Comparison of ENCODE assay signal across 17 cellular contexts in genomic region chr9:71519098-71519497, GRCh38.
DNase-seq lines count a peak whose midpoint lies in the region; FAIRE-seq and TF ChIP-seq lines count a peak whose summit lies in the region.
"Had no signal": no experiment of that assay in that cellular context is flagged by ENCODE, and none has a peak within 500 bp of the region (broad histone marks: within the 10 kb centered on the region; RNA-seq: fewer than 3 reads in every experiment).

No MANE protein-coding gene starts in this region.

- H3K56ac ChIP-seq in H1 (replicated peaks; ENCODE audit: insufficient read length, low read depth, low read length) (no peak overlapping the region), mesendoderm (ENCODE audit: low read length) (no peak overlapping the region)

- peaks cover 20% of the 10 kb centered on the region for H3K4me1 ChIP-seq in HUES64 (ENCODE audit: insufficient read depth, low read length)
- H3K4me1 ChIP-seq in H1 (replicated peaks in 1 of 4; ENCODE audit: control insufficient read depth in 3 of 4, insufficient read depth in 4 of 4, low read length in 3 of 4), result peaks cover 3 to 15% (median 7%) of the 10 kb centered on the region in 4 experiments
- H3K4me1 ChIP-seq in mesendoderm (ENCODE audit: control insufficient read depth, low read depth, low read length), result peaks cover 3% of the 10 kb centered on the region
- peaks cover 0 to 43% (median 16%) of the 10 kb centered on the region in 5 donors for H3K4me1 ChIP-seq in subcutaneous abdominal adipose tissue (ENCODE audit: control insufficient read depth in 5 of 5, insufficient read depth in 5 of 5, low read length in 5 of 5)
- H3K4me1 ChIP-seq: HAP-1 had no signal

- H3K79me2 ChIP-seq in H1 (ENCODE audit: control insufficient read depth in 1 of 2, insufficient read depth in 2 of 2, low read length in 2 of 2) (no peaks in the 10 kb centered on the region), mesendoderm (ENCODE audit: control insufficient read depth, insufficient read depth, low read length) (no peaks in the 10 kb centered on the region)

- no peaks in the 10 kb centered on the region for H3K36me3 ChIP-seq in HUES64 (ENCODE audit: insufficient read depth, low read length)
- no peaks in the 10 kb centered on the region for H3K36me3 ChIP-seq in H1 (ENCODE audit: control insufficient read depth in 2 of 4, insufficient read depth in 4 of 4, low read length in 3 of 4)
- H3K36me3 ChIP-seq in mesendoderm (ENCODE audit: control insufficient read depth, insufficient read depth, low read length), result no peaks in the 10 kb centered on the region
- H3K36me3 ChIP-seq in subcutaneous abdominal adipose tissue (ENCODE audit: control insufficient read depth in 5 of 5, insufficient read depth in 5 of 5, low read length in 5 of 5), result no peaks in the 10 kb centered on the region
- H3K36me3 ChIP-seq: HAP-1 had no signal

- H2BK15ac ChIP-seq in H1 (ENCODE audit: low read length), result no peak overlapping the region
- no peak overlapping the region for H2BK15ac ChIP-seq in mesendoderm (replicated peaks; ENCODE audit: low read depth)

- no peak overlapping the region for H2BK12ac ChIP-seq in H1 (ENCODE audit: low read depth, low read length)

- CTCF ChIA-PET in H1 (lab: Charles Lee; ENCODE audit: partially characterized antibody), result no interaction called here

- H3K79me1 ChIP-seq in H1 (ENCODE audit: low read depth, low read length) (no peaks in the 10 kb centered on the region), mesendoderm (ENCODE audit: low read length) (no peaks in the 10 kb centered on the region)

- TF ChIP-seq EP300 in H1 (IDR thresholded peaks at IDR 0.05; ENCODE audit: borderline replicate concordance in 1 of 2, low read depth in 2 of 2, low read length in 2 of 2), result no peak

- H3K23ac ChIP-seq in H1 (ENCODE audit: insufficient read length) (no peak overlapping the region), mesendoderm (ENCODE audit: low read length) (no peak overlapping the region)

- H3K23me2 ChIP-seq in H1 (ENCODE audit: low read depth, low read length), result no peaks in the 10 kb centered on the region

- DNase-seq in H1 (ENCODE audit: low read depth in 1 of 2, low spot score in 2 of 2) (no peak), mesendoderm (peak; percentile 45), AG08395 (ENCODE audit: low spot score) (no peak), NOMO-1 (lab: John Stamatoyannopoulos, UW; ENCODE audit: unreplicated experiment in 2 of 2) (no peak)
- DNase-seq in activated CD4-positive, CD25-positive, alpha-beta regulatory T cell (lab: John Stamatoyannopoulos, UW), result no peak
- DNase-seq: CD8-positive, alpha-beta T cell; COR-L47; DMS53; GOT3; IMR-90; KBM-7 had no signal

- 0 out of 2 replicates have a peak overlapping the region, but pooled peaks have one; percentile 3 for H3K9ac ChIP-seq in HUES64 (ENCODE audit: low read depth, low read length)
- H3K9ac ChIP-seq in H1 (replicated peaks in 1 of 4; ENCODE audit: extremely low read depth in 1 of 4, low read depth in 3 of 4, low read length in 3 of 4), result no peak overlapping the region
- H3K9ac ChIP-seq in mesendoderm (ENCODE audit: low read length), result no peak overlapping the region
- no peak overlapping the region for H3K9ac ChIP-seq in subcutaneous abdominal adipose tissue (ENCODE audit: low read length in 5 of 5)

- no peaks in the 10 kb centered on the region for H3K9me3 ChIP-seq in HUES64 (ENCODE audit: insufficient read depth, low read depth, low read length)
- no peaks in the 10 kb centered on the region for H3K9me3 ChIP-seq in H1 (ENCODE audit: insufficient read depth in 2 of 2, low read depth in 1 of 2, low read length in 1 of 2)
- H3K9me3 ChIP-seq in subcutaneous abdominal adipose tissue (ENCODE audit: control insufficient read depth in 5 of 5, low read length in 5 of 5), result no peaks in the 10 kb centered on the region
- H3K9me3 ChIP-seq: HAP-1 had no signal

- H3K27ac ChIP-seq in HUES64 (ENCODE audit: low read depth, low read length) (peak overlapping the region; percentile 34; the same call in 1 of the 2 replicates), H1 (ENCODE audit: low read depth, low read length) (0 out of 2 replicates have a peak overlapping the region, but pooled peaks have one; percentile 13), mesendoderm (ENCODE audit: low read depth, low read length) (no peak overlapping the region), subcutaneous abdominal adipose tissue (ENCODE audit: low read depth, low read length) (peak overlapping the region; percentile 12)
- H3K27ac ChIP-seq: HL-60 had no signal

- POLR2A ChIA-PET in H1 (lab: Charles Lee; ENCODE audit: partially characterized antibody), result interaction anchor here (1.0 to 1.3 kb wide), 2 partner anchors 21 to 477 kb away, joined by 3 read pairs; no protein-coding TSS in a partner anchor

- no peak for TF ChIP-seq RAD21 in H1 (IDR thresholded peaks at IDR 0.05 in 1 of 2, conservative IDR thresholded peaks at IDR 0.05 in 1 of 2; ENCODE audit: low read depth in 2 of 2, low read length in 2 of 2)

- no peaks in the 10 kb centered on the region for H4K20me1 ChIP-seq in H1 (replicated peaks in 1 of 2; ENCODE audit: control insufficient read depth in 1 of 2, insufficient read depth in 2 of 2, low read length in 2 of 2)

- no peak overlapping the region for H2BK20ac ChIP-seq in H1 (ENCODE audit: low read length)

- H3K4me3 ChIP-seq in HUES64 (ENCODE audit: low read length) (no peak overlapping the region), H1 (ENCODE audit: extremely low read depth in 1 of 4, insufficient read depth in 2 of 4, low read depth in 3 of 4, low read length in 4 of 4) (peak overlapping the region in 1 of 4 experiments; percentile 1; a peak in 1 of 8 replicates), mesendoderm (ENCODE audit: low read length) (no peak overlapping the region), subcutaneous abdominal adipose tissue (ENCODE audit: low read depth in 1 of 5, low read length in 5 of 5) (no peak overlapping the region)
- H3K4me3 ChIP-seq: GM12878, HAP-1 had no signal

- H3K4ac ChIP-seq in H1 (replicated peaks; ENCODE audit: insufficient read length, low read depth, low read length), result no peak overlapping the region
- no peak overlapping the region for H3K4ac ChIP-seq in mesendoderm (ENCODE audit: low read depth, low read length)

- no peak overlapping the region for H4K8ac ChIP-seq in H1 (ENCODE audit: extremely low read depth, insufficient read depth, low read length)
- no peak overlapping the region for H4K8ac ChIP-seq in mesendoderm (ENCODE audit: low read depth, low read length)

- H2BK5ac ChIP-seq in H1 (ENCODE audit: low read depth, low read length), result no peak overlapping the region
- no peak overlapping the region for H2BK5ac ChIP-seq in mesendoderm (ENCODE audit: low read length)

- WGBS in HUES64, result no CpG with 5 or more reads among the region's 1 CpG
- 21% methylated on average over 1 of the region's 1 CpG; no CpG with 5 or more reads in 1 of the 2 experiments for WGBS in H1 (ENCODE audit: extremely low coverage in 1 of 2, insufficient coverage in 1 of 2, insufficient read length in 1 of 2, insufficient replicate concordance in 2 of 2, low coverage in 1 of 2, low lambda C conversion rate in 2 of 2, missing lambda C conversion rate in 1 of 2), 2 experiments
- WGBS in mesendoderm (ENCODE audit: extremely low coverage, insufficient coverage, low lambda C conversion rate), result no CpG with 5 or more reads among the region's 1 CpG

- peak overlapping the region; percentile 1; a peak in 2 of 4 replicates for H3K4me2 ChIP-seq in H1 (ENCODE audit: insufficient read depth in 1 of 2, low read depth in 2 of 2, low read length in 2 of 2)
- H3K4me2 ChIP-seq in mesendoderm (ENCODE audit: low read length), result no peak overlapping the region

- no peak overlapping the region for H3K14ac ChIP-seq in H1 (ENCODE audit: insufficient read length)

- H2AK5ac ChIP-seq in H1 (ENCODE audit: low read depth, low read length) (no peak overlapping the region), mesendoderm (ENCODE audit: low read length) (no peak overlapping the region)

- FAIRE-seq in H1 (lab: Jason Lieb, UNC), result no peak
- FAIRE-seq: D721Med, GM12878 had no signal

- no peak for TF ChIP-seq POLR2A in H1 (IDR thresholded peaks at IDR 0.05; ENCODE audit: control extremely low read depth in 1 of 2, low read depth in 2 of 2, low read length in 2 of 2)

- no peaks in the 10 kb centered on the region for H3K27me3 ChIP-seq in HUES64 (ENCODE audit: insufficient read depth, low read length)
- H3K27me3 ChIP-seq in H1 (replicated peaks in 1 of 4; ENCODE audit: control insufficient read depth in 3 of 4, extremely low read depth in 1 of 4, insufficient read depth in 3 of 4, low read length in 3 of 4), result no peaks in the 10 kb centered on the region
- H3K27me3 ChIP-seq in mesendoderm (ENCODE audit: insufficient read depth, low read length, poor library complexity), result no peaks in the 10 kb centered on the region
- no peaks in the 10 kb centered on the region for H3K27me3 ChIP-seq in subcutaneous abdominal adipose tissue (ENCODE audit: control insufficient read depth in 5 of 5, insufficient read depth in 4 of 5, low read length in 5 of 5)

- no peak overlapping the region for H2AFZ ChIP-seq in H1 (ENCODE audit: low read length)

- H2BK120ac ChIP-seq in H1 (replicated peaks; ENCODE audit: low read depth, low read length) (no peak overlapping the region), mesendoderm (ENCODE audit: low read depth, low read length) (no peak overlapping the region)

- H4K91ac ChIP-seq in H1 (replicated peaks; ENCODE audit: insufficient read length, low read length), result no peak overlapping the region

- H3K18ac ChIP-seq in H1 (ENCODE audit: extremely low read depth, low read length), result no peak overlapping the region
- H3K18ac ChIP-seq in mesendoderm (ENCODE audit: low read length), result no peak overlapping the region

- H4K5ac ChIP-seq in H1 (ENCODE audit: insufficient read length, low read depth, low read length) (no peak overlapping the region), mesendoderm (ENCODE audit: low read length) (no peak overlapping the region)

- no peak for TF ChIP-seq CTCF in H1 (IDR thresholded peaks at IDR 0.05; ENCODE audit: control extremely low read depth in 1 of 3, insufficient read depth in 1 of 3, low read depth in 1 of 3, low read length in 3 of 3)

TF ChIP-seq in H1, 55 proteins besides CTCF, POLR2A, EP300 and RAD21 (continues in another document):
- TF ChIP-seq SIN3A (conservative IDR thresholded peaks at IDR 0.05 in 1 of 2, IDR thresholded peaks at IDR 0.05 in 1 of 2; ENCODE audit: low read depth in 1 of 2, low read length in 2 of 2) (no peak), RFX5 (IDR thresholded peaks at IDR 0.05; ENCODE audit: borderline replicate concordance, low read depth, low read length) (no peak), CBX5 (IDR thresholded peaks at IDR 0.05; ENCODE audit: low read depth, low read length) (no peak), ASH2L (IDR thresholded peaks at IDR 0.05; ENCODE audit: low read length) (no peak)
